In the genomic region with DNA sequence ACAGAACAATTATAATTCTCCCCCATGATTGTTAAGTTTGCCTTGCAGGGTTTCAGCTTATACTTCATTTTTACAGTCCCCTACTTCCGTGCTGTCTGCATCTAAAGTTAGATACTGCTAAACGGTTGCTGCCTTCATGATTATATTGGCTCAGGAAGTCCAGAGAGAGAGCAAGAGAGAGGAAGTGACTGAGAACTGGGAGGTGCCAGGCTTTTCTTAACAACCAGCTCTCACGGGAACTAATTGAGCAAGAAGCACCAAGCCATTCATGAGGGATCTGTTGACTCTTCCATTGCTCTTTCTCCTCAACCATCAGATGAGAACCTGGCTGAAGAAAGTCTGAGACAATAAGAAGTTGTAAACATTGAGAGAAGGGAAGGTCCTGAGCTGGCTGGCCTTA, we compare ENCODE assay signal across 13 cellular contexts.
DNase-seq lines count a peak whose midpoint lies in the region; ATAC-seq lines count a peak whose summit lies in the region.
"Had no signal": no experiment of that assay in that cellular context is flagged by ENCODE, and none has a peak within 500 bp of the region (broad histone marks: within the 10 kb centered on the region; RNA-seq: fewer than 3 reads in every experiment).

No MANE protein-coding gene starts in this region.

- peaks cover 9% of the 10 kb centered on the region for H3K27me3 Mint-ChIP-seq in activated CD4-positive, alpha-beta T cell treated with anti-CD3 and anti-CD28 coated beads for 36 hours
- H3K27me3 Mint-ChIP-seq in activated naive CD4-positive, alpha-beta T cell treated with anti-CD3 and anti-CD28 coated beads for 36 hours (ENCODE audit: low read depth) = peaks cover 15% of the 10 kb centered on the region

- CTCF ChIA-PET in activated CD4-positive, alpha-beta T cell treated with anti-CD3 and anti-CD28 coated beads for 36 hours (lab: Charles Lee) = interaction anchor here (1.1 kb wide), 1 partner anchor 8 kb away, joined by 3 read pairs; no protein-coding TSS in a partner anchor
- CTCF ChIA-PET in activated naive CD4-positive, alpha-beta T cell treated with anti-CD3 and anti-CD28 coated beads for 36 hours (lab: Charles Lee) = no interaction called here

- no peak overlapping the region for H3K27ac Mint-ChIP-seq in activated CD4-positive, alpha-beta T cell treated with anti-CD3 and anti-CD28 coated beads for 36 hours
- H3K27ac Mint-ChIP-seq in activated naive CD4-positive, alpha-beta T cell treated with anti-CD3 and anti-CD28 coated beads for 36 hours = no peak overlapping the region
- H3K27ac Mint-ChIP-seq: activated T-cell treated with anti-CD3 and anti-CD28 coated beads, Interleukin-2, amount 50 U/mL, for 24 hours had no signal

- POLR2A ChIA-PET in activated CD4-positive, alpha-beta T cell treated with anti-CD3 and anti-CD28 coated beads for 36 hours (lab: Charles Lee) = no interaction called here

- peak; percentile 33 for DNase-seq in AG20443 (ENCODE audit: low spot score)
- peak; percentile 7 for DNase-seq in HCEC 1CT
- peak; percentile 62 for DNase-seq in OCI-M1 (lab: John Stamatoyannopoulos, UW)
- peak; percentile 4 for DNase-seq in foreskin melanocyte
- no peak for DNase-seq in activated CD4-positive, alpha-beta T cell treated with anti-CD3 and anti-CD28 coated beads for 36 hours
- no peak for DNase-seq in cerebellar nuclear complex (lab: John Stamatoyannopoulos, UW)
- no peak for DNase-seq in activated naive CD4-positive, alpha-beta T cell treated with anti-CD3 and anti-CD28 coated beads for 36 hours
- DNase-seq: activated T-cell treated with anti-CD3 and anti-CD28 coated beads, Interleukin-2, amount 50 U/mL, for 24 hours; COR-L47; cortex of kidney; sigmoid colon; stomach had no signal

- intact Hi-C loops in activated CD4-positive, alpha-beta T cell treated with anti-CD3 and anti-CD28 coated beads for 36 hours (cut with DNase I, micrococcal nuclease) = no loop called here
- intact Hi-C loops in activated naive CD4-positive, alpha-beta T cell treated with anti-CD3 and anti-CD28 coated beads for 36 hours (cut with micrococcal nuclease) = no loop called here

- H3K36me3 Mint-ChIP-seq in activated CD4-positive, alpha-beta T cell treated with anti-CD3 and anti-CD28 coated beads for 36 hours (ENCODE audit: low read depth) = no peaks in the 10 kb centered on the region
- H3K36me3 Mint-ChIP-seq in activated naive CD4-positive, alpha-beta T cell treated with anti-CD3 and anti-CD28 coated beads for 36 hours (ENCODE audit: low read depth) = no peaks in the 10 kb centered on the region

- no peaks in the 10 kb centered on the region for H3K4me1 Mint-ChIP-seq in activated CD4-positive, alpha-beta T cell treated with anti-CD3 and anti-CD28 coated beads for 36 hours
- H3K4me1 Mint-ChIP-seq in activated naive CD4-positive, alpha-beta T cell treated with anti-CD3 and anti-CD28 coated beads for 36 hours (ENCODE audit: low read depth) = no peaks in the 10 kb centered on the region

- ATAC-seq in activated CD4-positive, alpha-beta T cell treated with anti-CD3 and anti-CD28 coated beads for 36 hours = no peak
- ATAC-seq in HG02973 (IDR thresholded peaks at IDR 0.05; ENCODE audit: unreplicated experiment) = no peak

- no peaks in the 10 kb centered on the region for H3K9me3 Mint-ChIP-seq in activated CD4-positive, alpha-beta T cell treated with anti-CD3 and anti-CD28 coated beads for 36 hours (ENCODE audit: low read depth)
- H3K9me3 Mint-ChIP-seq in activated naive CD4-positive, alpha-beta T cell treated with anti-CD3 and anti-CD28 coated beads for 36 hours = no peaks in the 10 kb centered on the region
- H3K9me3 Mint-ChIP-seq: activated T-cell treated with anti-CD3 and anti-CD28 coated beads, Interleukin-2, amount 50 U/mL, for 24 hours had no signal

- H3K4me3 Mint-ChIP-seq in activated CD4-positive, alpha-beta T cell treated with anti-CD3 and anti-CD28 coated beads for 36 hours = no peak overlapping the region
- no peak overlapping the region for H3K4me3 Mint-ChIP-seq in activated naive CD4-positive, alpha-beta T cell treated with anti-CD3 and anti-CD28 coated beads for 36 hours
- H3K4me3 Mint-ChIP-seq: activated T-cell treated with anti-CD3 and anti-CD28 coated beads, Interleukin-2, amount 50 U/mL, for 24 hours had no signal

Comparison
In these comparisons a context has a peak if more than half of its experiments do, and no peak if none do; other contexts are left out.
1. DNase-seq: peak in AG20443 (single experiment), HCEC 1CT (single experiment), OCI-M1 (single experiment) and foreskin melanocyte (single experiment); none in activated CD4-positive, alpha-beta T cell treated with anti-CD3 and anti-CD28 coated beads for 36 hours (single experiment), cerebellar nuclear complex (0 of 2) and activated naive CD4-positive, alpha-beta T cell treated with anti-CD3 and anti-CD28 coated beads for 36 hours (single experiment).